ENCODE assay signal across 8 cellular contexts in the genomic region with DNA sequence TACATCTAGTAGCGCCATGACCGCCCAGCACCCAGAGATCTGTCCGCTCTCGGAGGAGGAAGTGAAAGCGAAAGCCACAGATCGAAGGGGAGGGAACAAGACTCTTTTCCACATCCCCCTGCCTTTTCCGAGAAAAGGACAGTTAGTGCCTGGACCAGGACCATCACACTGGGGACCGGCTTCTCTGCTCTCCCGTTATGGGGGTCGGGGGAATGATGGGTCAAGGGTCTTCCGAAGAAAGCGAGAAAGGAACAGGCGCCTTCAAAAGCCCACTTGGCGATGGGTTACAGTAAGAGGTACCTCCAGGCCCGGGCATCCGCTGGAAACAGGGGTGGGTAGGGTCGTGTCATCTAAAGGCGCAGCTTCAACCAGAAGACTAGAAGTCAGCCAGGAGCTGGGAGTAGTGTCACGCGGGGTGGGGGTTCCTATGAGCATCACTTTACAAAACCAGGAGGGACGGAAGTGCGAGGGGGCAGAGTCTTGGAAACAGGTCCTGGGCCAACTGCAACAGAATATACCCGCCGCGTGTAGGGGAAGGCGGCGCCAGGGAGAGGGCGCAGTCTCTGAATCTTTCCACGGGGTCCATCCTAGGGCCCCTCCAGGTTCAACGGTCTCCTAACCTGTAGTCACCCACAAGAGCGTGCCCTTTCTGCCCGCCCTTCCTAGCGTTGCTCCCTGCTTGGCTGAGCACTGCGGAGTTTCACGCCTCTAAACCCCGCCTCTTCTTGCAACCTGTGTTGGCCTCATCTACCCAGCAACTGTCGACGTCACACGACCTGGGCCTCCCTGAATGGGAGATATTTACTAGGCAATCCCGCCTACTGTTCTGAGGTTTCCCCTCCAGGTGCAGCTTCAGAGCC. TPM values are rescaled to one million over a fixed set of nuclear protein-coding genes. Genes with fewer than 3 reads are reported as not detected.
DNase-seq lines count a peak whose midpoint lies in the region; ATAC-seq lines count a peak whose summit lies in the region.

A gene (minus strand): TSS at position 69 of the 860 bp plus-strand sequence. CDS start 51 bp downstream, at position 18.

- peak; percentile 58 for ATAC-seq in GM19468 (IDR thresholded peaks at IDR 0.05; ENCODE audit: extremely low read depth, unreplicated experiment)

- DNase-seq in COLO668 (lab: John Stamatoyannopoulos, UW; ENCODE audit: unreplicated experiment) (peak; percentile 93), HS-5 (ENCODE audit: low read depth) (peak; percentile 83), NK-92 (lab: John Stamatoyannopoulos, UW; ENCODE audit: unreplicated experiment) (peak; percentile 85), lung microvascular endothelial cell (ENCODE audit: low read depth in 2 of 2) (peak; percentile 95)
- DNase-seq in activated CD8-positive, alpha-beta memory T cell treated with anti-CD3 and anti-CD28 coated beads for 24 hours: peak; percentile 99
- peak; percentile 96 for DNase-seq in effector CD8-positive, alpha-beta T cell (lab: John Stamatoyannopoulos, UW)
- DNase-seq in stimulated activated CD4-positive, alpha-beta T cell treated with anti-CD3 and anti-CD28 coated beads, TNF-alpha, amount 100 ng/mL, for 4 hours (ENCODE audit: low read depth in 3 of 3): peak; percentile 94 to 99 (median 96)

RNA-seq across cellular contexts. Expression of the gene that starts here (rescaled TPM):
- total RNA-seq in lung microvascular endothelial cell: 42.1 and 57.8 TPM in 2 replicates

Comparison
In these comparisons a context has a peak if more than half of its experiments do, and no peak if none do; other contexts are left out.
1. Peak in every context shown above with its lines: DNase-seq and ATAC-seq.